8 cellular contexts compared by ENCODE assay signal in genomic region chr1:1689526-1689925, GRCh38. TPM values are rescaled to one million over a fixed set of nuclear protein-coding genes. Genes with fewer than 3 reads are reported as not detected.
A peak's percentile ranks its signal among the peaks of the same experiment; 100 is the strongest.
DNase-seq lines count a peak whose midpoint lies in the region; ATAC-seq and TF ChIP-seq lines count a peak whose summit lies in the region.
"Not testable (repeated sequence)": the region's sequence is repeated elsewhere in the genome, so short reads cannot be mapped to it uniquely, and the experiment has no call there.
"Had no signal": no experiment of that assay in that cellular context is flagged by ENCODE, and none has a peak within 500 bp of the region (broad histone marks: within the 10 kb centered on the region; RNA-seq: fewer than 3 reads in every experiment).

No MANE protein-coding gene starts in this region.

- H3K4me1 ChIP-seq in RWPE2 (ENCODE audit: insufficient read depth, poor library complexity, severe bottlenecking): not testable (repeated sequence)
- H3K4me1 ChIP-seq in spleen: peaks cover 0 to 61% (median 32%) of the 10 kb centered on the region in 6 donors

- H3K9me3 ChIP-seq in CD4-positive, alpha-beta T cell (ENCODE audit: control insufficient read depth, low read length); RWPE2 (ENCODE audit: severe bottlenecking); spleen: not testable (repeated sequence)

- not testable (repeated sequence) for H3K27ac Mint-ChIP-seq in CD4-positive, alpha-beta T cell; activated CD8-positive, alpha-beta memory T cell treated with anti-CD3 and anti-CD28 coated beads, Interleukin-2, amount 10 ng/mL, durations not matched to agents 7 days and 5 days; nephron progenitor cell
- peak overlapping the region; percentile 8 for H3K27ac Mint-ChIP-seq in activated naive CD4-positive, alpha-beta T cell treated with anti-CD3 and anti-CD28 coated beads, Interleukin-2, amount 50 U/mL, for 24 hours

- H3K36me3 Mint-ChIP-seq in CD4-positive, alpha-beta T cell (ENCODE audit: low read depth): peaks cover 18% of the 10 kb centered on the region
- H3K36me3 Mint-ChIP-seq in activated CD8-positive, alpha-beta memory T cell treated with anti-CD3 and anti-CD28 coated beads, Interleukin-2, amount 10 ng/mL, durations not matched to agents 7 days and 5 days: peaks cover 13% of the 10 kb centered on the region
- H3K36me3 Mint-ChIP-seq in activated naive CD4-positive, alpha-beta T cell treated with anti-CD3 and anti-CD28 coated beads, Interleukin-2, amount 50 U/mL, for 24 hours: not testable (repeated sequence)
- peaks cover 24% of the 10 kb centered on the region for H3K36me3 Mint-ChIP-seq in nephron progenitor cell (ENCODE audit: low read depth)

- TF ChIP-seq POLR2A in spleen (IDR thresholded peaks at IDR 0.05): not testable (repeated sequence)

- WGBS in spleen, 5 donors: 86 to 98% (median 92%) methylated on average over 4 to 7 of the region's 7 CpGs

- CTCF ChIA-PET in CD4-positive, alpha-beta T cell (lab: Charles Lee); activated CD8-positive, alpha-beta memory T cell treated with anti-CD3 and anti-CD28 coated beads, Interleukin-2, amount 10 ng/mL, durations not matched to agents 7 days and 5 days (lab: Charles Lee): not testable (repeated sequence)

- DNase-seq in CD4-positive, alpha-beta T cell; nephron progenitor cell: not testable (repeated sequence)
- peak; percentile 9 for DNase-seq in RWPE2 (ENCODE audit: low spot score)
- DNase-seq in activated CD8-positive, alpha-beta memory T cell treated with anti-CD3 and anti-CD28 coated beads, Interleukin-2, amount 10 ng/mL, durations not matched to agents 7 days and 5 days: peak; percentile 31
- peak; percentile 6 for DNase-seq in left ventricle myocardium superior
- peak; percentile 38 for DNase-seq in spleen

- not testable (repeated sequence) for H3K9me3 Mint-ChIP-seq in CD4-positive, alpha-beta T cell; activated CD8-positive, alpha-beta memory T cell treated with anti-CD3 and anti-CD28 coated beads, Interleukin-2, amount 10 ng/mL, durations not matched to agents 7 days and 5 days (ENCODE audit: low read depth); activated naive CD4-positive, alpha-beta T cell treated with anti-CD3 and anti-CD28 coated beads, Interleukin-2, amount 50 U/mL, for 24 hours; nephron progenitor cell

- not testable (repeated sequence) for TF ChIP-seq CTCF in CD4-positive, alpha-beta T cell (IDR thresholded peaks at IDR 0.05); RWPE2 (IDR thresholded peaks at IDR 0.05; ENCODE audit: poor library complexity, severe bottlenecking); nephron progenitor cell (IDR thresholded peaks at IDR 0.05); spleen (IDR thresholded peaks at IDR 0.05 in 8 of 11, conservative IDR thresholded peaks at IDR 0.05 in 3 of 11)

- H3K36me3 ChIP-seq in RWPE2 (ENCODE audit: low read depth): not testable (repeated sequence)
- peaks cover 0 to 31% (median 0%) of the 10 kb centered on the region in 6 donors for H3K36me3 ChIP-seq in spleen

- not testable (repeated sequence) for ATAC-seq in CD4-positive, alpha-beta T cell (ENCODE audit: poor library complexity); RWPE2 (ENCODE audit: low read depth); activated CD8-positive, alpha-beta memory T cell treated with anti-CD3 and anti-CD28 coated beads, Interleukin-2, amount 10 ng/mL, durations not matched to agents 7 days and 5 days; left ventricle myocardium superior

- not testable (repeated sequence) for H3K27ac ChIP-seq in CD4-positive, alpha-beta T cell (ENCODE audit: low read depth, low read length); RWPE2 (ENCODE audit: poor library complexity, severe bottlenecking); spleen

- intact Hi-C loops in CD4-positive, alpha-beta T cell (cut with DNase I, micrococcal nuclease); left ventricle myocardium superior (cut with micrococcal nuclease); spleen (cut with DNase I; ENCODE audit: low total_unique reads): not testable (repeated sequence)

- POLR2A ChIA-PET in CD4-positive, alpha-beta T cell (lab: Charles Lee): not testable (repeated sequence)

- not testable (repeated sequence) for H3K27me3 ChIP-seq in CD4-positive, alpha-beta T cell (ENCODE audit: control insufficient read depth, insufficient read depth, low read length); RWPE2 (ENCODE audit: insufficient read depth, poor library complexity, severe bottlenecking); spleen (replicated peaks in 1 of 7)

- H3K4me1 Mint-ChIP-seq in CD4-positive, alpha-beta T cell (ENCODE audit: low read depth): peaks cover 12% of the 10 kb centered on the region
- peaks cover 17% of the 10 kb centered on the region for H3K4me1 Mint-ChIP-seq in activated CD8-positive, alpha-beta memory T cell treated with anti-CD3 and anti-CD28 coated beads, Interleukin-2, amount 10 ng/mL, durations not matched to agents 7 days and 5 days
- peaks cover 46% of the 10 kb centered on the region for H3K4me1 Mint-ChIP-seq in activated naive CD4-positive, alpha-beta T cell treated with anti-CD3 and anti-CD28 coated beads, Interleukin-2, amount 50 U/mL, for 24 hours
- H3K4me1 Mint-ChIP-seq in nephron progenitor cell: peaks cover 22% of the 10 kb centered on the region

- not testable (repeated sequence) for H3K27me3 Mint-ChIP-seq in CD4-positive, alpha-beta T cell; activated CD8-positive, alpha-beta memory T cell treated with anti-CD3 and anti-CD28 coated beads, Interleukin-2, amount 10 ng/mL, durations not matched to agents 7 days and 5 days; activated naive CD4-positive, alpha-beta T cell treated with anti-CD3 and anti-CD28 coated beads, Interleukin-2, amount 50 U/mL, for 24 hours; nephron progenitor cell (ENCODE audit: low read depth, poor library complexity)

- H3K4me3 Mint-ChIP-seq in CD4-positive, alpha-beta T cell: peak overlapping the region; percentile 51
- not testable (repeated sequence) for H3K4me3 Mint-ChIP-seq in activated CD8-positive, alpha-beta memory T cell treated with anti-CD3 and anti-CD28 coated beads, Interleukin-2, amount 10 ng/mL, durations not matched to agents 7 days and 5 days
- H3K4me3 Mint-ChIP-seq in activated naive CD4-positive, alpha-beta T cell treated with anti-CD3 and anti-CD28 coated beads, Interleukin-2, amount 50 U/mL, for 24 hours: peak overlapping the region; percentile 15
- H3K4me3 Mint-ChIP-seq in nephron progenitor cell: peak overlapping the region; percentile 74

- H3K4me3 ChIP-seq in RWPE2 (ENCODE audit: severe bottlenecking); spleen: not testable (repeated sequence)

RNA-seq across cellular contexts. Expression of gene SLC35E2B, which starts 3.1 kb away (rescaled TPM):
- 10 to 100 TPM; 43.9 to 45.3 TPM for total RNA-seq in CD4-positive, alpha-beta T cell
- total RNA-seq in activated CD8-positive, alpha-beta memory T cell treated with anti-CD3 and anti-CD28 coated beads, Interleukin-2, amount 10 ng/mL, durations not matched to agents 7 days and 5 days: 10 to 100 TPM; 46.2 to 50.9 TPM
- total RNA-seq in left ventricle myocardium superior (25.3 TPM), spleen (100 to 1,000 TPM in 1 of 7 donors, 10 to 100 TPM in 6; 48.3 to 105 (median 63.1) TPM)
- 10 to 100 TPM; 18.3 to 26.7 (median 21.9) TPM for polyA plus RNA-seq in spleen

RNA-seq across cellular contexts. Expression of gene CDK11B, which starts 30.7 kb away (rescaled TPM):
- total RNA-seq in CD4-positive, alpha-beta T cell: 10 to 100 TPM; 49.8 to 52.0 TPM
- total RNA-seq in activated CD8-positive, alpha-beta memory T cell treated with anti-CD3 and anti-CD28 coated beads, Interleukin-2, amount 10 ng/mL, durations not matched to agents 7 days and 5 days: 10 to 100 TPM; 40.5 to 45.9 TPM
- total RNA-seq in left ventricle myocardium superior (26.1 TPM), spleen (10 to 100 TPM; 19.4 to 34.1 (median 27.9) TPM)
- polyA plus RNA-seq in spleen: 10 to 100 TPM; 20.0 to 38.2 (median 31.2) TPM

RNA-seq across cellular contexts. Expression of gene CDK11A, which starts 34.6 kb away (rescaled TPM):
- 100 to 1,000 TPM; 206 to 217 TPM for total RNA-seq in CD4-positive, alpha-beta T cell
- 100 to 1,000 TPM in 1 of 2 experiments, 10 to 100 TPM in 1; 80.5 to 100 TPM for total RNA-seq in activated CD8-positive, alpha-beta memory T cell treated with anti-CD3 and anti-CD28 coated beads, Interleukin-2, amount 10 ng/mL, durations not matched to agents 7 days and 5 days
- total RNA-seq in left ventricle myocardium superior (22.3 TPM), spleen (100 to 1,000 TPM in 1 of 7 donors, 10 to 100 TPM in 6; 54.2 to 101 (median 77.1) TPM)
- polyA plus RNA-seq in spleen: 100 to 1,000 TPM in 1 of 3 donors, 10 to 100 TPM in 2; 29.3 to 123 (median 70.1) TPM

RNA-seq across cellular contexts. Expression of gene MMP23B, which starts 57.6 kb away (rescaled TPM):
- 1 to 10 TPM; 3.0 to 3.7 TPM for total RNA-seq in CD4-positive, alpha-beta T cell
- 1 to 10 TPM in 1 of 2 experiments, under 1 TPM in 1; 0.79 to 1.2 TPM for total RNA-seq in activated CD8-positive, alpha-beta memory T cell treated with anti-CD3 and anti-CD28 coated beads, Interleukin-2, amount 10 ng/mL, durations not matched to agents 7 days and 5 days
- total RNA-seq in left ventricle myocardium superior (47.9 TPM), spleen (1 to 10 TPM; 1.4 to 7.3 (median 5.8) TPM)
- polyA plus RNA-seq in spleen: 1 to 10 TPM; 4.2 to 9.3 (median 6.3) TPM
- total RNA-seq: GM23248 had no signal
